In the genomic region with DNA sequence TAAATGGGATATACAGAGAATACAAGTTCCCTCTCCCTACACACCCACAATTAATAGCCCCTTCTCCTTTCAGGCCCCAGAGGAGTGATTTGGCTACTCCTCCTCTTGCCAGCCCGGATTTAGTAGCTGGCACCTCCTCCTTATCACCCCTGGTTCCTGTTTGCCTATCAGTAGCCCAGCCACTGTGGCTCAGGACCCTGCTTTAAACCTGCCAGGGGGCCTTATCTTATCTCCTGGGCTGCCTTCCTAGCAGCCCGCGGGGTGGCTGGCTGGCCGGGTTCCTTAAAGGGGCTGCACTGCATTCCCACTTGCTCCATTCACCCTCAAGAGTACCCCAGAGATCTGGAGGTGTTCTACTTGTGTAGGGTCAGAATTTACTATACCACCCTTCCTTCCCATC, we compare ENCODE assay signal across 1 cellular context.
TF ChIP-seq lines count a peak whose summit lies in the region.

No MANE protein-coding gene starts in this region.

TF ChIP-seq in WTC11, 78 proteins besides CTCF, POLR2A, EP300 and RAD21 (continued from another document):
- TF ChIP-seq, protein P1, sequence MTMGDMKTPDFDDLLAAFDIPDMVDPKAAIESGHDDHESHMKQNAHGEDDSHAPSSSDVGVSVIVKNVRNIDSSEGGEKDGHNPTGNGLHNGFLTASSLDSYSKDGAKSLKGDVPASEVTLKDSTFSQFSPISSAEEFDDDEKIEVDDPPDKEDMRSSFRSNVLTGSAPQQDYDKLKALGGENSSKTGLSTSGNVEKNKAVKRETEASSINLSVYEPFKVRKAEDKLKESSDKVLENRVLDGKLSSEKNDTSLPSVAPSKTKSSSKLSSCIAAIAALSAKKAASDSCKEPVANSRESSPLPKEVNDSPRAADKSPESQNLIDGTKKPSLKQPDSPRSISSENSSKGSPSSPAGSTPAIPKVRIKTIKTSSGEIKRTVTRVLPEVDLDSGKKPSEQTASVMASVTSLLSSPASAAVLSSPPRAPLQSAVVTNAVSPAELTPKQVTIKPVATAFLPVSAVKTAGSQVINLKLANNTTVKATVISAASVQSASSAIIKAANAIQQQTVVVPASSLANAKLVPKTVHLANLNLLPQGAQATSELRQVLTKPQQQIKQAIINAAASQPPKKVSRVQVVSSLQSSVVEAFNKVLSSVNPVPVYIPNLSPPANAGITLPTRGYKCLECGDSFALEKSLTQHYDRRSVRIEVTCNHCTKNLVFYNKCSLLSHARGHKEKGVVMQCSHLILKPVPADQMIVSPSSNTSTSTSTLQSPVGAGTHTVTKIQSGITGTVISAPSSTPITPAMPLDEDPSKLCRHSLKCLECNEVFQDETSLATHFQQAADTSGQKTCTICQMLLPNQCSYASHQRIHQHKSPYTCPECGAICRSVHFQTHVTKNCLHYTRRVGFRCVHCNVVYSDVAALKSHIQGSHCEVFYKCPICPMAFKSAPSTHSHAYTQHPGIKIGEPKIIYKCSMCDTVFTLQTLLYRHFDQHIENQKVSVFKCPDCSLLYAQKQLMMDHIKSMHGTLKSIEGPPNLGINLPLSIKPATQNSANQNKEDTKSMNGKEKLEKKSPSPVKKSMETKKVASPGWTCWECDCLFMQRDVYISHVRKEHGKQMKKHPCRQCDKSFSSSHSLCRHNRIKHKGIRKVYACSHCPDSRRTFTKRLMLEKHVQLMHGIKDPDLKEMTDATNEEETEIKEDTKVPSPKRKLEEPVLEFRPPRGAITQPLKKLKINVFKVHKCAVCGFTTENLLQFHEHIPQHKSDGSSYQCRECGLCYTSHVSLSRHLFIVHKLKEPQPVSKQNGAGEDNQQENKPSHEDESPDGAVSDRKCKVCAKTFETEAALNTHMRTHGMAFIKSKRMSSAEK (CRISPR knock-in tag; IDR thresholded peaks at IDR 0.05; ENCODE audit: borderline replicate concordance), result no peak
- no peak for TF ChIP-seq FOXP1 (CRISPR knock-in tag; IDR thresholded peaks at IDR 0.05; ENCODE audit: borderline replicate concordance)
- TF ChIP-seq, protein P2, sequence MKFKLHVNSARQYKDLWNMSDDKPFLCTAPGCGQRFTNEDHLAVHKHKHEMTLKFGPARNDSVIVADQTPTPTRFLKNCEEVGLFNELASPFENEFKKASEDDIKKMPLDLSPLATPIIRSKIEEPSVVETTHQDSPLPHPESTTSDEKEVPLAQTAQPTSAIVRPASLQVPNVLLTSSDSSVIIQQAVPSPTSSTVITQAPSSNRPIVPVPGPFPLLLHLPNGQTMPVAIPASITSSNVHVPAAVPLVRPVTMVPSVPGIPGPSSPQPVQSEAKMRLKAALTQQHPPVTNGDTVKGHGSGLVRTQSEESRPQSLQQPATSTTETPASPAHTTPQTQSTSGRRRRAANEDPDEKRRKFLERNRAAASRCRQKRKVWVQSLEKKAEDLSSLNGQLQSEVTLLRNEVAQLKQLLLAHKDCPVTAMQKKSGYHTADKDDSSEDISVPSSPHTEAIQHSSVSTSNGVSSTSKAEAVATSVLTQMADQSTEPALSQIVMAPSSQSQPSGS (CRISPR knock-in tag; IDR thresholded peaks at IDR 0.05; ENCODE audit: borderline replicate concordance, low read depth), result no peak
- TF ChIP-seq NFATC4 (CRISPR knock-in tag; IDR thresholded peaks at IDR 0.05), result no peak
